33 cellular contexts compared by ENCODE assay signal in the genomic region with DNA sequence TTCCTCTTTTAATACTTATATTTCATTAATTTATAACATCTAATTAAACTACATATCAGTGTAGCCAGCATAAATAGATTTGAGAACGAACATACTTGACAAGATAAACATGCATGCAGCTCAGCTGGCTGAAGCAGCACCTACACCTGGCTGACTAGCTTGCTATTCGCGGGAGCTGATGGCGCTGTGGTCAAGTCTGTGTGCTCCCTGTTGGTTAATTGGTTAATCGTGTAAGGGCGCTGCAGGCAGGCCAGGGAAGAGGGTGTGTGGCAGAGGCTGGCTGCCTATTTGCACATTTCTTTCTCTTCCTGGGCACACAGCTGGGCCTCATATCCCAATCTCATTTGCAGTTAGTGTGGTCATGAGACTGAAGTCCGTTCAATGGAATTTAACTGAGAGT. TPM values are rescaled to one million over a fixed set of nuclear protein-coding genes. Genes with fewer than 3 reads are reported as not detected.
"Had no signal": no experiment of that assay in that cellular context is flagged by ENCODE, and none has a peak within 500 bp of the region (broad histone marks: within the 10 kb centered on the region; RNA-seq: fewer than 3 reads in every experiment).

No MANE protein-coding gene starts in this region.

- DNase-seq: activated CD4-positive, alpha-beta memory T cell treated with anti-CD3 and anti-CD28 coated beads, Interleukin-2, amount 10 ng/mL, durations not matched to agents 7 days and 5 days; activated CD4-positive, alpha-beta T cell treated with anti-CD3 and anti-CD28 coated beads for 1 hour; activated CD4-positive, alpha-beta T cell treated with anti-CD3 and anti-CD28 coated beads for 4 hours; activated CD4-positive, alpha-beta T cell treated with anti-CD3 and anti-CD28 coated beads, Interleukin-2, amount 10 ng/mL, durations not matched to agents 7 days and 5 days; activated CD4-positive, alpha-beta T cell treated with anti-CD3 and anti-CD28 coated beads, Interleukin-2, amount 50 U/mL, for 4 hours; activated CD8-positive, alpha-beta memory T cell treated with anti-CD3 and anti-CD28 coated beads, Interleukin-2, amount 50 U/mL, for 48 hours; activated effector memory CD4-positive, alpha-beta T cell treated with anti-CD3 and anti-CD28 coated beads, Interleukin-2, amount 50 U/mL, for 16 hours; activated naive CD4-positive, alpha-beta T cell treated with anti-CD3 and anti-CD28 coated beads for 36 hours; activated naive CD8-positive, alpha-beta T cell treated with anti-CD3 and anti-CD28 coated beads for 36 hours; activated naive CD8-positive, alpha-beta T cell treated with anti-CD3 and anti-CD28 coated beads, Interleukin-2, amount 50 U/mL, for 24 hours; activated T-cell treated with anti-CD3 and anti-CD28 coated beads for 4 hours; activated T-cell treated with anti-CD3 and anti-CD28 coated beads, Interleukin-2, amount 50 U/mL, for 24 hours; activated T-cell treated with anti-CD3 and anti-CD28 coated beads, Interleukin-2, amount 50 U/mL, for 72 hours; adrenal gland; amygdala; aorta; body of pancreas; central memory CD4-positive, alpha-beta T cell; cerebellar nuclear complex; colonic mucosa; effector CD8-positive, alpha-beta T cell; foreskin keratinocyte; gastrocnemius medialis; glutamatergic neuron; heart left ventricle; T-helper 2 cell had no signal

- H3K4me1 Mint-ChIP-seq: activated CD4-positive, alpha-beta memory T cell treated with anti-CD3 and anti-CD28 coated beads, Interleukin-2, amount 10 ng/mL, durations not matched to agents 7 days and 5 days; activated CD4-positive, alpha-beta T cell treated with anti-CD3 and anti-CD28 coated beads, Interleukin-2, amount 10 ng/mL, durations not matched to agents 7 days and 5 days; activated naive CD4-positive, alpha-beta T cell treated with anti-CD3 and anti-CD28 coated beads, Interleukin-2, amount 50 U/mL, for 24 hours; activated naive CD8-positive, alpha-beta T cell treated with anti-CD3 and anti-CD28 coated beads, Interleukin-2, amount 50 U/mL, for 24 hours had no signal

- H3K4me3 ChIP-seq: adrenal gland, body of pancreas, cardiac muscle cell, colonic mucosa, gastrocnemius medialis, heart left ventricle had no signal

- H3K36me3 ChIP-seq: adrenal gland, cardiac muscle cell, colonic mucosa, gastrocnemius medialis, heart left ventricle had no signal

- H3K4me1 ChIP-seq: adrenal gland, body of pancreas, colonic mucosa, foreskin keratinocyte, gastrocnemius medialis had no signal

- H3K27me3 ChIP-seq: adrenal gland, body of pancreas, cardiac muscle cell, colonic mucosa, foreskin keratinocyte, gastrocnemius medialis, heart left ventricle had no signal

- H3K27ac ChIP-seq: adrenal gland, body of pancreas, cardiac muscle cell, colonic mucosa, foreskin keratinocyte, gastrocnemius medialis, heart left ventricle had no signal

- H3K4me3 Mint-ChIP-seq: activated CD4-positive, alpha-beta memory T cell treated with anti-CD3 and anti-CD28 coated beads, Interleukin-2, amount 10 ng/mL, durations not matched to agents 7 days and 5 days; activated CD4-positive, alpha-beta T cell treated with anti-CD3 and anti-CD28 coated beads, Interleukin-2, amount 10 ng/mL, durations not matched to agents 7 days and 5 days; activated naive CD4-positive, alpha-beta T cell treated with anti-CD3 and anti-CD28 coated beads for 36 hours; activated naive CD4-positive, alpha-beta T cell treated with anti-CD3 and anti-CD28 coated beads, Interleukin-2, amount 50 U/mL, for 24 hours; activated naive CD8-positive, alpha-beta T cell treated with anti-CD3 and anti-CD28 coated beads for 36 hours; activated naive CD8-positive, alpha-beta T cell treated with anti-CD3 and anti-CD28 coated beads, Interleukin-2, amount 50 U/mL, for 24 hours; activated T-cell treated with anti-CD3 and anti-CD28 coated beads, Interleukin-2, amount 50 U/mL, for 24 hours; activated T-cell treated with anti-CD3 and anti-CD28 coated beads, Interleukin-2, amount 50 U/mL, for 72 hours had no signal

- H3K36me3 Mint-ChIP-seq: activated naive CD4-positive, alpha-beta T cell treated with anti-CD3 and anti-CD28 coated beads, Interleukin-2, amount 50 U/mL, for 24 hours; activated naive CD8-positive, alpha-beta T cell treated with anti-CD3 and anti-CD28 coated beads for 36 hours had no signal

- ATAC-seq: activated naive CD8-positive, alpha-beta T cell treated with anti-CD3 and anti-CD28 coated beads, Interleukin-2, amount 50 U/mL, for 24 hours; activated T-cell treated with anti-CD3 and anti-CD28 coated beads, Interleukin-2, amount 50 U/mL, for 72 hours; body of pancreas; esophagus mucosa; foreskin keratinocyte; gastrocnemius medialis; heart left ventricle had no signal

- H3K9me3 Mint-ChIP-seq: activated CD4-positive, alpha-beta memory T cell treated with anti-CD3 and anti-CD28 coated beads, Interleukin-2, amount 10 ng/mL, durations not matched to agents 7 days and 5 days; activated naive CD4-positive, alpha-beta T cell treated with anti-CD3 and anti-CD28 coated beads for 36 hours; activated naive CD4-positive, alpha-beta T cell treated with anti-CD3 and anti-CD28 coated beads, Interleukin-2, amount 50 U/mL, for 24 hours; activated naive CD8-positive, alpha-beta T cell treated with anti-CD3 and anti-CD28 coated beads for 36 hours; activated naive CD8-positive, alpha-beta T cell treated with anti-CD3 and anti-CD28 coated beads, Interleukin-2, amount 50 U/mL, for 24 hours; activated T-cell treated with anti-CD3 and anti-CD28 coated beads, Interleukin-2, amount 50 U/mL, for 24 hours had no signal

- H3K27ac Mint-ChIP-seq: activated CD4-positive, alpha-beta memory T cell treated with anti-CD3 and anti-CD28 coated beads, Interleukin-2, amount 10 ng/mL, durations not matched to agents 7 days and 5 days; activated CD4-positive, alpha-beta T cell treated with anti-CD3 and anti-CD28 coated beads, Interleukin-2, amount 10 ng/mL, durations not matched to agents 7 days and 5 days; activated naive CD4-positive, alpha-beta T cell treated with anti-CD3 and anti-CD28 coated beads for 36 hours; activated naive CD4-positive, alpha-beta T cell treated with anti-CD3 and anti-CD28 coated beads, Interleukin-2, amount 50 U/mL, for 24 hours; activated naive CD8-positive, alpha-beta T cell treated with anti-CD3 and anti-CD28 coated beads for 36 hours; activated naive CD8-positive, alpha-beta T cell treated with anti-CD3 and anti-CD28 coated beads, Interleukin-2, amount 50 U/mL, for 24 hours; activated T-cell treated with anti-CD3 and anti-CD28 coated beads, Interleukin-2, amount 50 U/mL, for 24 hours; activated T-cell treated with anti-CD3 and anti-CD28 coated beads, Interleukin-2, amount 50 U/mL, for 72 hours; activated T-helper 2 cell treated with anti-CD3 and anti-CD28 coated beads, Interferon-gamma antibody, Interleukin-2, Interleukin-4, amounts not matched to agents 10 μg/mL and 5 μg/mL and 100 μg/mL, durations not matched to agents 14 hours and 24 hours and 36 hours had no signal

- H3K9me3 ChIP-seq: adrenal gland, colonic mucosa, gastrocnemius medialis had no signal

RNA-seq across cellular contexts. Expression of a gene that starts 14.5 kb away (rescaled TPM):
- total RNA-seq: activated CD4-positive, alpha-beta memory T cell treated with anti-CD3 and anti-CD28 coated beads, Interleukin-2, amount 10 ng/mL, durations not matched to agents 7 days and 5 days; activated CD4-positive, alpha-beta T cell treated with anti-CD3 and anti-CD28 coated beads, Interleukin-2, amount 10 ng/mL, durations not matched to agents 7 days and 5 days; activated naive CD8-positive, alpha-beta T cell treated with anti-CD3 and anti-CD28 coated beads for 36 hours; activated T-helper 2 cell treated with anti-CD3 and anti-CD28 coated beads, Interferon-gamma antibody, Interleukin-2, Interleukin-4, amounts not matched to agents 10 μg/mL and 5 μg/mL and 100 μg/mL, durations not matched to agents 14 hours and 24 hours and 36 hours; dermis microvascular lymphatic vessel endothelial cell; epithelial cell of proximal tubule; gastrocnemius medialis; T-helper 1 cell treated with Interleukin-12 subunit alpha and Interleukin-12 subunit beta and Interleukin-4 antibody, amounts not matched to agents 30 ng/mL and 1 ng/mL, for 36 hours had no signal
- polyA plus RNA-seq: cardiac muscle cell had no signal
